8 cellular contexts compared by ENCODE assay signal in genomic region chr6:4313044-4313686, GRCh38.
DNase-seq lines count a peak whose midpoint lies in the region; ATAC-seq and TF ChIP-seq lines count a peak whose summit lies in the region.
"Had no signal": no experiment of that assay in that cellular context is flagged by ENCODE, and none has a peak within 500 bp of the region (broad histone marks: within the 10 kb centered on the region; RNA-seq: fewer than 3 reads in every experiment).

No MANE protein-coding gene starts in this region.

- no peak overlapping the region for H3K4me3 Mint-ChIP-seq in activated T-cell treated with anti-CD3 and anti-CD28 coated beads, Interleukin-2, amount 50 U/mL, for 24 hours

- H3K4me3 ChIP-seq in H7 (ENCODE audit: insufficient read depth, low read depth, low read length) = no peak overlapping the region
- H3K4me3 ChIP-seq in SJSA1 = no peak overlapping the region

- H3K27me3 ChIP-seq in H7 (ENCODE audit: control insufficient read depth, insufficient read depth, low read length) = no peaks in the 10 kb centered on the region
- H3K27me3 ChIP-seq in SJSA1 (replicated peaks) = no peaks in the 10 kb centered on the region
- no peaks in the 10 kb centered on the region for H3K27me3 ChIP-seq in foreskin keratinocyte

- peak; percentile 88 for ATAC-seq in foreskin keratinocyte

- H3K27ac Mint-ChIP-seq in activated T-cell treated with anti-CD3 and anti-CD28 coated beads, Interleukin-2, amount 50 U/mL, for 24 hours = no peak overlapping the region

- DNase-seq in H7 (peak; percentile 41), SJSA1 (ENCODE audit: low read depth in 1 of 2, low spot score in 2 of 2) (peak; percentile 79 to 84), foreskin keratinocyte (peak; percentile 92 to 97), smooth muscle cell of the brain vasculature (ENCODE audit: low read depth, low spot score) (peak; percentile 62), cerebellar cortex (ENCODE audit: low spot score) (no peak), SIG-M5 (lab: John Stamatoyannopoulos, UW) (no peak)
- no peak for DNase-seq in activated T-cell treated with anti-CD3 and anti-CD28 coated beads, Interleukin-2, amount 50 U/mL, for 24 hours
- DNase-seq: stimulated activated CD4-positive, alpha-beta T cell treated with anti-CD3 and anti-CD28 coated beads, Interleukin-2, amount 100 ng/mL, for 48 hours had no signal

- H3K36me3 Mint-ChIP-seq in activated T-cell treated with anti-CD3 and anti-CD28 coated beads, Interleukin-2, amount 50 U/mL, for 24 hours (ENCODE audit: low read depth) = no peaks in the 10 kb centered on the region

- H3K4me1 Mint-ChIP-seq in activated T-cell treated with anti-CD3 and anti-CD28 coated beads, Interleukin-2, amount 50 U/mL, for 24 hours (ENCODE audit: low read depth) = no peaks in the 10 kb centered on the region

- peaks cover 17% of the 10 kb centered on the region for H3K27me3 Mint-ChIP-seq in activated T-cell treated with anti-CD3 and anti-CD28 coated beads, Interleukin-2, amount 50 U/mL, for 24 hours

- peaks cover 38% of the 10 kb centered on the region for H3K9me3 Mint-ChIP-seq in activated T-cell treated with anti-CD3 and anti-CD28 coated beads, Interleukin-2, amount 50 U/mL, for 24 hours

- H3K36me3 ChIP-seq in H7 (replicated peaks; ENCODE audit: control insufficient read depth, insufficient read depth, low read length) (no peaks in the 10 kb centered on the region), SJSA1 (no peaks in the 10 kb centered on the region)

- H3K27ac ChIP-seq in SJSA1 = peak overlapping the region; percentile 66
- peak overlapping the region; percentile 97 for H3K27ac ChIP-seq in foreskin keratinocyte

- TF ChIP-seq CTCF in foreskin keratinocyte (conservative IDR thresholded peaks at IDR 0.05) = peak; percentile 88

- H3K4me1 ChIP-seq in SJSA1 (replicated peaks) (peaks cover 20% of the 10 kb centered on the region), foreskin keratinocyte (peaks cover 16% of the 10 kb centered on the region)

- no peaks in the 10 kb centered on the region; the same call in 1 of the 2 replicates for H3K9me3 ChIP-seq in SJSA1 (replicated peaks)

Comparison
In these comparisons a context has a peak if more than half of its experiments do, and no peak if none do; other contexts are left out.
1. DNase-seq: peak in H7 (single experiment), SJSA1 (2 of 2), foreskin keratinocyte (2 of 2) and smooth muscle cell of the brain vasculature (single experiment); none in cerebellar cortex (single experiment), activated T-cell treated with anti-CD3 and anti-CD28 coated beads, Interleukin-2, amount 50 U/mL, for 24 hours (single experiment) and SIG-M5 (single experiment).